21 cellular contexts compared by ENCODE assay signal in genomic region chrX:151970027-151970426, GRCh38. TPM values are rescaled to one million over a fixed set of nuclear protein-coding genes. Genes with fewer than 3 reads are reported as not detected.
"Had no signal": no experiment of that assay in that cellular context is flagged by ENCODE, and none has a peak within 500 bp of the region (broad histone marks: within the 10 kb centered on the region; RNA-seq: fewer than 3 reads in every experiment).

No MANE protein-coding gene starts in this region.

- H3K36me3 ChIP-seq: neutrophil had no signal

- ATAC-seq: activated CD8-positive, alpha-beta T cell treated with anti-CD3 and anti-CD28 coated beads, Interleukin-2, amount 10 ng/mL, durations not matched to agents 7 days and 5 days; natural killer cell; stimulated activated naive CD8-positive, alpha-beta T cell treated with anti-CD3 and anti-CD28 coated beads, Interleukin-15, Interleukin-2, amounts not matched to agents 100 U/mL and 50 U/mL, for 24 hours; WTC11 had no signal

- H3K9me3 ChIP-seq: esophagus squamous epithelium, neutrophil, suprapubic skin had no signal

- H3K27me3 ChIP-seq: esophagus squamous epithelium, suprapubic skin had no signal

- H3K27ac ChIP-seq: neutrophil, suprapubic skin had no signal

- H3K4me3 ChIP-seq: suprapubic skin had no signal

- DNase-seq: activated CD4-positive, alpha-beta T cell treated with anti-CD3 and anti-CD28 coated beads, Interleukin-2, amount 10 ng/mL, durations not matched to agents 24 days and 14 days; activated CD8-positive, alpha-beta memory T cell treated with anti-CD3 and anti-CD28 coated beads, Interleukin-2, amount 50 U/mL, for 4 hours; activated CD8-positive, alpha-beta T cell treated with anti-CD3 and anti-CD28 coated beads, Interleukin-2, amount 10 ng/mL, durations not matched to agents 7 days and 5 days; activated effector memory CD4-positive, alpha-beta T cell treated with anti-CD3 and anti-CD28 coated beads, Interleukin-2, amount 50 U/mL, for 16 hours; activated T-cell treated with anti-CD3 and anti-CD28 coated beads, Interleukin-2, amount 50 U/mL, for 48 hours; cortex of kidney; effector CD8-positive, alpha-beta T cell; esophagus squamous epithelium; natural killer cell; small intestine; stimulated activated CD4-positive, alpha-beta T cell treated with anti-CD3 and anti-CD28 coated beads, Interleukin-4, amount 100 ng/mL, for 4 hours; stimulated activated CD8-positive, alpha-beta memory T cell treated with anti-CD3 and anti-CD28 coated beads, Interleukin-4, amount 100 ng/mL, for 48 hours; stimulated activated naive CD8-positive, alpha-beta T cell treated with anti-CD3 and anti-CD28 coated beads, Interleukin-15, Interleukin-2, amounts not matched to agents 100 U/mL and 50 U/mL, for 24 hours; T-helper 2 cell had no signal

RNA-seq across cellular contexts. Expression of gene GABRE, which starts 4.4 kb away (rescaled TPM):
- total RNA-seq: activated CD4-positive, alpha-beta T cell treated with anti-CD3 and anti-CD28 coated beads, Interleukin-2, amount 10 ng/mL, durations not matched to agents 24 days and 14 days; activated CD8-positive, alpha-beta T cell treated with anti-CD3 and anti-CD28 coated beads, Interleukin-2, amount 10 ng/mL, durations not matched to agents 7 days and 5 days; natural killer cell had no signal

RNA-seq across cellular contexts. Expression of gene MAGEA4, which starts 57.3 kb away (rescaled TPM):
- total RNA-seq: activated CD4-positive, alpha-beta T cell treated with anti-CD3 and anti-CD28 coated beads, Interleukin-2, amount 10 ng/mL, durations not matched to agents 24 days and 14 days; activated CD8-positive, alpha-beta T cell treated with anti-CD3 and anti-CD28 coated beads, Interleukin-2, amount 10 ng/mL, durations not matched to agents 7 days and 5 days; endothelial cell of umbilical vein; esophagus squamous epithelium; kidney; left ventricle myocardium superior; mucosa of gallbladder; natural killer cell; suprapubic skin had no signal
